In genomic region chr12:51942501-51943000, GRCh38 we compare ENCODE assay signal across 21 cellular contexts. TPM values are rescaled to one million over a fixed set of nuclear protein-coding genes. Genes with fewer than 3 reads are reported as not detected.
"Had no signal": no experiment of that assay in that cellular context is flagged by ENCODE, and none has a peak within 500 bp of the region (broad histone marks: within the 10 kb centered on the region; RNA-seq: fewer than 3 reads in every experiment).

No MANE protein-coding gene starts in this region.

- ATAC-seq: activated CD4-positive, alpha-beta T cell treated with anti-CD3 and anti-CD28 coated beads for 36 hours; activated T-helper 17 cell treated with anti-CD3 and anti-CD28 coated beads, Interleukin-2, amount 50 U/mL, for 72 hours; body of pancreas; stimulated activated naive B cell treated with anti-CD40 and anti-IgM and Interleukin-4, amounts not matched to agents 10 μg/mL and 1 μg/mL and 100 μg/mL, for 72 hours had no signal

- H3K9me3 ChIP-seq: body of pancreas had no signal

- H3K27ac ChIP-seq: body of pancreas, dorsolateral prefrontal cortex, sigmoid colon, spleen, tibial nerve, uterus had no signal

- H3K4me1 Mint-ChIP-seq: activated T-helper 17 cell treated with anti-CD3 and anti-CD28 coated beads, Interleukin-2, amount 50 U/mL, for 72 hours; stimulated activated naive B cell treated with anti-CD40 and anti-IgM and Interleukin-4, amounts not matched to agents 10 μg/mL and 1 μg/mL and 100 μg/mL, for 72 hours had no signal

- H3K4me3 ChIP-seq: body of pancreas, dorsolateral prefrontal cortex, lung, sigmoid colon, spleen, tibial nerve, uterus had no signal

- DNase-seq: activated CD4-positive, alpha-beta T cell treated with anti-CD3 and anti-CD28 coated beads for 36 hours; activated CD4-positive, alpha-beta T cell treated with anti-CD3 and anti-CD28 coated beads, Interleukin-2, amount 50 U/mL, for 48 hours; activated naive CD4-positive, alpha-beta T cell treated with anti-CD3 and anti-CD28 coated beads for 36 hours; body of pancreas; caudate nucleus; dorsolateral prefrontal cortex; foreskin fibroblast; hippocampal formation; midbrain; nephron progenitor cell; sigmoid colon; spleen; stimulated activated naive B cell treated with anti-CD40 and anti-IgM and Interleukin-4, amounts not matched to agents 10 μg/mL and 1 μg/mL and 100 μg/mL, for 72 hours; SW 1271; uterus had no signal

- H3K4me3 Mint-ChIP-seq: activated CD4-positive, alpha-beta T cell treated with anti-CD3 and anti-CD28 coated beads for 36 hours; activated naive CD4-positive, alpha-beta T cell treated with anti-CD3 and anti-CD28 coated beads for 36 hours; activated T-helper 17 cell treated with anti-CD3 and anti-CD28 coated beads, Interleukin-2, amount 50 U/mL, for 72 hours; nephron progenitor cell; stimulated activated naive B cell treated with anti-CD40 and anti-IgM and Interleukin-4, amounts not matched to agents 10 μg/mL and 1 μg/mL and 100 μg/mL, for 72 hours; T-helper 2 cell treated with Interferon-gamma antibody and Interleukin-4, amounts not matched to agents 5 μg/mL and 100 μg/mL, for 36 hours had no signal

- H3K36me3 ChIP-seq: sigmoid colon, spleen, tibial nerve, uterus had no signal

- H3K4me1 ChIP-seq: uterus had no signal

- H3K27ac Mint-ChIP-seq: activated CD4-positive, alpha-beta T cell treated with anti-CD3 and anti-CD28 coated beads for 36 hours; activated naive CD4-positive, alpha-beta T cell treated with anti-CD3 and anti-CD28 coated beads for 36 hours; activated T-helper 17 cell treated with anti-CD3 and anti-CD28 coated beads, Interleukin-2, amount 50 U/mL, for 72 hours; stimulated activated naive B cell treated with anti-CD40 and anti-IgM and Interleukin-4, amounts not matched to agents 10 μg/mL and 1 μg/mL and 100 μg/mL, for 72 hours; T-helper 2 cell treated with Interferon-gamma antibody and Interleukin-4, amounts not matched to agents 5 μg/mL and 100 μg/mL, for 36 hours had no signal

- H3K27me3 ChIP-seq: body of pancreas, dorsolateral prefrontal cortex, spleen, tibial nerve, uterus had no signal

RNA-seq across cellular contexts. Expression of gene ACVRL1, which starts 35.2 kb away (rescaled TPM):
- total RNA-seq: activated CD4-positive, alpha-beta T cell treated with anti-CD3 and anti-CD28 coated beads for 36 hours; activated naive CD4-positive, alpha-beta T cell treated with anti-CD3 and anti-CD28 coated beads for 36 hours; activated T-helper 17 cell treated with anti-CD3 and anti-CD28 coated beads, Interleukin-2, amount 50 U/mL, for 72 hours had no signal

RNA-seq across cellular contexts. Expression of gene ANKRD33, which starts 54.6 kb away (rescaled TPM):
- total RNA-seq: activated CD4-positive, alpha-beta T cell treated with anti-CD3 and anti-CD28 coated beads for 36 hours; activated naive CD4-positive, alpha-beta T cell treated with anti-CD3 and anti-CD28 coated beads for 36 hours; activated T-helper 17 cell treated with anti-CD3 and anti-CD28 coated beads, Interleukin-2, amount 50 U/mL, for 72 hours; body of pancreas; osteoblast; sigmoid colon; spleen; subcutaneous adipose tissue had no signal
- polyA plus RNA-seq: spleen had no signal
